1 cellular context compared by ENCODE assay signal in the genomic region with DNA sequence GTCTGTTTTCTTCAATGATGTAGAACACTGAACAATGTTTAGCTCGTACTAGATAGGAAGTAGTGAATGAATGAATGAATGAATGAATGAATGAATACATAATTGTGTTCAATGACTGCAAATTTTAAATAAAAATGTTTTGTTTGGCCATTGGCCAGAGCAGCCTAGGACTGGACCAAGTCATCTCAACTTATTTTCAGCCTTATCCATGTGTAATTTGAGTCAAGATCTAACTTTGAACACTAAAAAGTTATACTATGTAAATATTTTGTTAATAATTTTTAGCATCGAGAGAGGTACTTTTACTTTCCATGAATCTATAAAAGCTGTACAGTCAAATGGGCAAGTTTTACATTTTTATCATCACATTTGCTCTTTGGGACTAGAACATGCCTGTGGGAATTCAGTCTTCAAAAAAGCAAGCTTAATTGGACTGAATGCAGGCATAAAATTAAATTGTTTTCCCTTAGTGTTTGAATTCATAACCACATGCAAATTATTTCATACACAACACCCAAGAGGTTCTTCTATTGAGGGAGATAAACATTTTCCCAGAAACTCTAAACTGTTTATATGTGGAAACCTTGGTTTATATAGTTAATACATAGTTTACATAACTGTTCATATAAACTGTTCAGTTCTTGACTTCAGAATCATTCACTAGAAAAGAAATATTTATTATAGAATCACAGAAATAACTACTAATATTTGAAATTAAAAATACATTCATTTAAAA.
TF ChIP-seq lines count a peak whose summit lies in the region.

No MANE protein-coding gene starts in this region.

TF ChIP-seq in IMR-90, 13 proteins besides CTCF, POLR2A, EP300 and RAD21:
- TF ChIP-seq, protein P1, sequence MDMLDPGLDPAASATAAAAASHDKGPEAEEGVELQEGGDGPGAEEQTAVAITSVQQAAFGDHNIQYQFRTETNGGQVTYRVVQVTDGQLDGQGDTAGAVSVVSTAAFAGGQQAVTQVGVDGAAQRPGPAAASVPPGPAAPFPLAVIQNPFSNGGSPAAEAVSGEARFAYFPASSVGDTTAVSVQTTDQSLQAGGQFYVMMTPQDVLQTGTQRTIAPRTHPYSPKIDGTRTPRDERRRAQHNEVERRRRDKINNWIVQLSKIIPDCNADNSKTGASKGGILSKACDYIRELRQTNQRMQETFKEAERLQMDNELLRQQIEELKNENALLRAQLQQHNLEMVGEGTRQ (IDR thresholded peaks at IDR 0.05; ENCODE audit: low read depth, low read length), result no peak
- TF ChIP-seq SMC3 (IDR thresholded peaks at IDR 0.05; ENCODE audit: low read depth, low read length), result no peak
- TF ChIP-seq NFE2L2 (IDR thresholded peaks at IDR 0.05; ENCODE audit: low read depth, low read length), result no peak
TF ChIP-seq in IMR-90: peak in this region for 0.
